In the genomic region with DNA sequence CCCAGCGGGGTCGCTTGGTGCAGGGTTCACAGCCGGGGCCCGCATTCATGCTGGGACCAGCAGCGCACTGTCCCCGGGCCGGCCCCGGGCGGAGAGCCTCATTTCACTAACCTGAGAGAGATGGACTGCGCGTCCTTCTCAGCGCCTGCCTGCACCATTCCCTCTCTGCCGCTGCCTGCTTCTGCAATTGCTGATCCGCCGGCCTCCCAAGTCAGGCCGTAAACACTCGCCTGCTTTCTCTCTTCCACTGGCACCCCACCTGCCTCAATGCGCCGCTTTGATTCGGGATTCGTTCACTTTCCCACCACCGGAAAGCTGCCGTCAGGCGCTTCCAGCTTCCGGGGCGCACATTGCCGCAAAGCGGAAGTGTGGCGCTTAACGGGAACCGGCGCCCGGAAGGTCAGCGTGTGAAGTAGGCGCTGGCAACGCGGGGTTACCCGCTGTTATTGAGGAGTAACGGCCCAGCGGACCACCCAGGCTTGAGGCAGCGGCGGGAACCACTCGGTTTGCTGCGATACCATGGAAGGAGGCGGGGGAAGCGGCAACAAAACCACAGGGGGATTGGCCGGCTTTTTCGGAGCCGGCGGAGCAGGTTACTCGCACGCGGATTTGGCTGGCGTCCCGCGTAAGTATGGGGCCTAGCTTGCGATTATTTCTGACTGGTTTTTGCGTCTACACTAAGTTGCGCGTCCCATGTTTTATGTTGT, we compare ENCODE assay signal across 8 cellular contexts. TPM values are rescaled to one million over a fixed set of nuclear protein-coding genes. Genes with fewer than 3 reads are reported as not detected.
DNase-seq lines count a peak whose midpoint lies in the region; ATAC-seq and TF ChIP-seq lines count a peak whose summit lies in the region.
"Not testable (repeated sequence)": the region's sequence is repeated elsewhere in the genome, so short reads cannot be mapped to it uniquely, and the experiment has no call there.

A gene with protein sequence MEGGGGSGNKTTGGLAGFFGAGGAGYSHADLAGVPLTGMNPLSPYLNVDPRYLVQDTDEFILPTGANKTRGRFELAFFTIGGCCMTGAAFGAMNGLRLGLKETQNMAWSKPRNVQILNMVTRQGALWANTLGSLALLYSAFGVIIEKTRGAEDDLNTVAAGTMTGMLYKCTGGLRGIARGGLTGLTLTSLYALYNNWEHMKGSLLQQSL (plus strand): TSS at position 384 of the 707 bp plus-strand sequence. CDS start 136 bp downstream, at position 520.

- TF ChIP-seq CTCF in prostate gland (IDR thresholded peaks at IDR 0.05); type B pancreatic cell (conservative IDR thresholded peaks at IDR 0.05): not testable (repeated sequence)

- H3K9me3 ChIP-seq in right cardiac atrium (ENCODE audit: control insufficient read depth, low read length); prostate gland: not testable (repeated sequence)

- H3K4me1 Mint-ChIP-seq in type B pancreatic cell (ENCODE audit: unreplicated experiment): peaks cover 16% of the 10 kb centered on the region

- peak; percentile 55 for ATAC-seq in HG02870 (IDR thresholded peaks at IDR 0.05; ENCODE audit: unreplicated experiment)
- peak; percentile 95 to 97 for ATAC-seq in right cardiac atrium

- not testable (repeated sequence) for H3K4me1 ChIP-seq in right cardiac atrium (ENCODE audit: control insufficient read depth, insufficient read depth, low read length); prostate gland (replicated peaks)

- H3K4me3 Mint-ChIP-seq in type B pancreatic cell: peak within 1 kb of the TSS; percentile 100

- not testable (repeated sequence) for H3K36me3 ChIP-seq in prostate gland

- intact Hi-C loops in right cardiac atrium (cut with DNase I); prostate gland (cut with DNase I): not testable (repeated sequence)

- peak; percentile 2 to 23 for DNase-seq in NCI-H187 (lab: John Stamatoyannopoulos, UW)
- DNase-seq in T-helper 9 cell: peak; percentile 81
- DNase-seq in anterior cingulate cortex (lab: John Stamatoyannopoulos, UW): peak; percentile 41 to 92 (median 81)
- DNase-seq in right cardiac atrium: peak; percentile 88 to 93 (median 93)
- DNase-seq in prostate gland (ENCODE audit: low spot score): peak; percentile 81
- peak; percentile 90 for DNase-seq in type B pancreatic cell (ENCODE audit: extremely low spot score, unreplicated experiment)

- H3K27ac ChIP-seq in right cardiac atrium (ENCODE audit: low read length) (peak within 1 kb of the TSS; percentile 83), prostate gland (peak within 1 kb of the TSS; percentile 20 to 54)

- WGBS in right cardiac atrium: under 1% methylated on average over 60 of the region's 60 CpGs
- WGBS in prostate gland: 0% methylated on average over 47 of the region's 60 CpGs

- H3K4me3 ChIP-seq in right cardiac atrium (ENCODE audit: low read length): peak within 1 kb of the TSS; percentile 68
- peak within 1 kb of the TSS; percentile 51 to 73 for H3K4me3 ChIP-seq in prostate gland

- H3K27ac Mint-ChIP-seq in type B pancreatic cell: peak within 1 kb of the TSS; percentile 97

- peak; percentile 60 for TF ChIP-seq POLR2A in GM15510 (IDR thresholded peaks at IDR 0.05; ENCODE audit: borderline replicate concordance, extremely low read depth, insufficient read length)
- TF ChIP-seq POLR2A in prostate gland (IDR thresholded peaks at IDR 0.05): not testable (repeated sequence)

- not testable (repeated sequence) for H3K9me3 Mint-ChIP-seq in type B pancreatic cell

- H3K27me3 ChIP-seq in right cardiac atrium (ENCODE audit: control insufficient read depth, insufficient read depth); prostate gland (replicated peaks; ENCODE audit: insufficient read depth): not testable (repeated sequence)

- H3K36me3 Mint-ChIP-seq in type B pancreatic cell: not testable (repeated sequence)

- not testable (repeated sequence) for H3K27me3 Mint-ChIP-seq in type B pancreatic cell

RNA-seq across cellular contexts. Expression of the gene that starts here (rescaled TPM):
- 10 to 100 TPM; 61.2 to 75.7 (median 68.3) TPM for total RNA-seq in right cardiac atrium
- 117 TPM for polyA plus RNA-seq in right cardiac atrium
- 10 to 100 TPM; 60.8 to 93.5 TPM for total RNA-seq in prostate gland
- 62.0 and 65.0 TPM in 2 replicates for total RNA-seq in type B pancreatic cell (ENCODE audit: low replicate concordance)

Comparison
In these comparisons a context has a peak if more than half of its experiments do, and no peak if none do; other contexts are left out.
1. Peak in every context shown above with its lines: DNase-seq, ATAC-seq, H3K4me3 ChIP-seq and H3K27ac ChIP-seq.
2. DNase-seq: peak in every context shown above with its lines; median percentile 93 in right cardiac atrium; 90 in type B pancreatic cell; 81 in T-helper 9 cell; 81 in anterior cingulate cortex; 81 in prostate gland; 12 in NCI-H187.